8 cellular contexts compared by ENCODE assay signal in genomic region chr20:44190197-44190852, GRCh38. TPM values are rescaled to one million over a fixed set of nuclear protein-coding genes. Genes with fewer than 3 reads are reported as not detected.
DNase-seq lines count a peak whose midpoint lies in the region; ATAC-seq and TF ChIP-seq lines count a peak whose summit lies in the region.
"Not testable (repeated sequence)": the region's sequence is repeated elsewhere in the genome, so short reads cannot be mapped to it uniquely, and the experiment has no call there.

No MANE protein-coding gene starts in this region.

- not testable (repeated sequence) for H3K4me3 ChIP-seq in BE2C (ENCODE audit: low read depth, low read length); SJCRH30; endodermal cell (ENCODE audit: low read length); left lung

- H3K4me3 Mint-ChIP-seq in endodermal cell: not testable (repeated sequence)

- H3K27ac Mint-ChIP-seq in endodermal cell: not testable (repeated sequence)

- H3K4me1 Mint-ChIP-seq in endodermal cell: peaks cover 16% of the 10 kb centered on the region

- H3K9me3 Mint-ChIP-seq in endodermal cell: not testable (repeated sequence)

- not testable (repeated sequence) for H3K27ac ChIP-seq in SJCRH30; endodermal cell (ENCODE audit: low read depth, low read length); left lung

- H3K9me3 ChIP-seq in BE2C; SJCRH30 (replicated peaks); endodermal cell (ENCODE audit: control insufficient read depth, low read length); left lung: not testable (repeated sequence)

- DNase-seq in BE2C: peak; percentile 57
- peak; percentile 69 for DNase-seq in GM19240 (ENCODE audit: insufficient read length, low spot score)
- peak; percentile 38 to 60 for DNase-seq in NCI-H1930 (lab: John Stamatoyannopoulos, UW)
- peak; percentile 76 to 96 for DNase-seq in SJCRH30
- peak; percentile 18 for DNase-seq in activated T-cell treated with anti-CD3 and anti-CD28 coated beads for 48 hours (ENCODE audit: low read depth)
- DNase-seq in endodermal cell: peak; percentile 90
- DNase-seq in left lung: not testable (repeated sequence)
- peak; percentile 8 to 56 (median 12) for DNase-seq in stimulated activated CD4-positive, alpha-beta T cell treated with anti-CD3 and anti-CD28 coated beads, Interleukin-12 subunit alpha, Interleukin-12 subunit beta, amount 100 ng/mL, for 48 hours (ENCODE audit: low read depth in 2 of 3, low spot score in 1 of 3)

- not testable (repeated sequence) for H3K36me3 Mint-ChIP-seq in endodermal cell (ENCODE audit: low read depth)

- not testable (repeated sequence) for H3K27me3 ChIP-seq in BE2C; SJCRH30; endodermal cell (ENCODE audit: control insufficient read depth, insufficient read depth, low read length, poor library complexity, severe bottlenecking)
- H3K27me3 ChIP-seq in left lung: peaks cover 7 to 39% of the 10 kb centered on the region in 2 donors

- TF ChIP-seq CTCF in BE2C (IDR thresholded peaks at IDR 0.05; ENCODE audit: low read depth, low read length): peak; percentile 89
- peak; percentile 88 for TF ChIP-seq CTCF in endodermal cell (conservative IDR thresholded peaks at IDR 0.05)
- TF ChIP-seq CTCF in left lung (IDR thresholded peaks at IDR 0.05): peak; percentile 66 to 68

- intact Hi-C loops in left lung (cut with DNase I): not testable (repeated sequence)

- H3K4me1 ChIP-seq in BE2C; endodermal cell (ENCODE audit: control insufficient read depth, insufficient read depth, low read length): not testable (repeated sequence)
- H3K4me1 ChIP-seq in SJCRH30 (peaks cover 16% of the 10 kb centered on the region), left lung (peaks cover 9 to 15% of the 10 kb centered on the region in 2 donors)

- H3K36me3 ChIP-seq in BE2C; SJCRH30; endodermal cell (ENCODE audit: control insufficient read depth, insufficient read depth, low read length); left lung: not testable (repeated sequence)

- ATAC-seq in left lung: peak; percentile 72

- WGBS in endodermal cell (ENCODE audit: insufficient coverage in 1 of 2, insufficient read length in 1 of 2), 2 experiments: 40 to 43% methylated on average over 6 to 15 of the region's 15 CpGs

- not testable (repeated sequence) for H3K9ac ChIP-seq in endodermal cell (ENCODE audit: extremely low read depth, low read length, poor library complexity, severe bottlenecking)

- not testable (repeated sequence) for H3K27me3 Mint-ChIP-seq in endodermal cell (ENCODE audit: insufficient read depth)

RNA-seq across cellular contexts. Expression of gene JPH2, which starts 3.3 kb away (rescaled TPM):
- polyA plus RNA-seq in BE2C (2012; ENCODE audit: insufficient read depth, insufficient read length, low read depth): 0.22 TPM
- 6.7 and 7.4 TPM in 2 replicates for total RNA-seq in SJCRH30 (2014; rRNA removed; shearing (Covaris generic))
- total RNA-seq in endodermal cell (1 to 10 TPM in 1 of 2 donors, under 1 TPM in 1; 0.86 to 1.0 TPM), left lung (1 to 10 TPM; 3.4 to 7.4 TPM)
- 2.0 TPM for polyA plus RNA-seq in endodermal cell (2013, experiment 1 of 2)
- polyA plus RNA-seq in endodermal cell (2013, experiment 2 of 2): 2.2 TPM

RNA-seq across cellular contexts. Expression of gene OSER1, which starts 20.2 kb away (rescaled TPM):
- 67.6 TPM for polyA plus RNA-seq in BE2C (2012; ENCODE audit: insufficient read depth, insufficient read length, low read depth)
- total RNA-seq in SJCRH30 (2014; rRNA removed; shearing (Covaris generic)): 50.6 and 54.9 TPM in 2 replicates
- total RNA-seq in endodermal cell (10 to 100 TPM; 34.2 to 38.7 TPM), left lung (10 to 100 TPM; 22.3 to 30.0 TPM)
- polyA plus RNA-seq in endodermal cell (2013, experiment 1 of 2): 41.1 TPM
- polyA plus RNA-seq in endodermal cell (2013, experiment 2 of 2): 40.1 TPM

RNA-seq across cellular contexts. Expression of gene GDAP1L1, which starts 56.8 kb away (rescaled TPM):
- polyA plus RNA-seq in BE2C (2012; ENCODE audit: insufficient read depth, insufficient read length, low read depth): 217 TPM
- not detected in 2 replicates for total RNA-seq in SJCRH30 (2014; rRNA removed; shearing (Covaris generic))
- total RNA-seq in endodermal cell (1 to 10 TPM in 1 of 2 donors, not detected in 1; 1.9 TPM), left lung (not detected)
- polyA plus RNA-seq in endodermal cell (2013, experiment 1 of 2): 14.1 TPM
- polyA plus RNA-seq in endodermal cell (2013, experiment 2 of 2): 13.1 TPM
